20 cellular contexts compared by ENCODE assay signal in genomic region chr2:134642938-134643337, GRCh38.
DNase-seq lines count a peak whose midpoint lies in the region; ATAC-seq and TF ChIP-seq lines count a peak whose summit lies in the region.
"Had no signal": no experiment of that assay in that cellular context is flagged by ENCODE, and none has a peak within 500 bp of the region (broad histone marks: within the 10 kb centered on the region; RNA-seq: fewer than 3 reads in every experiment).

No MANE protein-coding gene starts in this region.

- no peak for TF ChIP-seq CTCF in natural killer cell (IDR thresholded peaks at IDR 0.05)
- no peak for TF ChIP-seq CTCF in left lung (IDR thresholded peaks at IDR 0.05)

- no peaks in the 10 kb centered on the region for H3K9me3 ChIP-seq in left lung
- H3K9me3 ChIP-seq: BLaER1 had no signal

- H3K27ac ChIP-seq in left lung, result no peak overlapping the region
- H3K27ac ChIP-seq: BLaER1 had no signal

- H3K27me3 ChIP-seq in left lung, result no peaks in the 10 kb centered on the region
- H3K27me3 ChIP-seq: BLaER1 had no signal

- no peaks in the 10 kb centered on the region for H3K36me3 Mint-ChIP-seq in natural killer cell treated with Interleukin-12 subunit alpha and Interleukin-12 subunit beta and Interleukin-15 and Interleukin-18, amount 100 ng/mL, for 72 hours
- H3K36me3 Mint-ChIP-seq in natural killer cell, result no peaks in the 10 kb centered on the region
- no peaks in the 10 kb centered on the region for H3K36me3 Mint-ChIP-seq in stimulated activated effector memory CD8-positive, alpha-beta T cell treated with anti-CD3 and anti-CD28 coated beads, Interleukin-12 subunit alpha, Interleukin-12 subunit beta, amount 100 ng/mL, for 72 hours
- H3K36me3 Mint-ChIP-seq: CD8-positive, alpha-beta T cell had no signal

- H3K9me3 Mint-ChIP-seq in natural killer cell treated with Interleukin-12 subunit alpha and Interleukin-12 subunit beta and Interleukin-15 and Interleukin-18, amount 100 ng/mL, for 72 hours, result no peaks in the 10 kb centered on the region
- no peaks in the 10 kb centered on the region for H3K9me3 Mint-ChIP-seq in natural killer cell
- peaks cover 2% of the 10 kb centered on the region for H3K9me3 Mint-ChIP-seq in stimulated activated effector memory CD8-positive, alpha-beta T cell treated with anti-CD3 and anti-CD28 coated beads, Interleukin-12 subunit alpha, Interleukin-12 subunit beta, amount 100 ng/mL, for 72 hours
- H3K9me3 Mint-ChIP-seq: CD8-positive, alpha-beta T cell; GM23338 had no signal

- H3K4me3 ChIP-seq in left lung, result no peak overlapping the region
- H3K4me3 ChIP-seq: BLaER1, GM23338 had no signal

- no peak overlapping the region for H3K27ac Mint-ChIP-seq in natural killer cell treated with Interleukin-12 subunit alpha and Interleukin-12 subunit beta and Interleukin-15 and Interleukin-18, amount 100 ng/mL, for 72 hours
- no peak overlapping the region for H3K27ac Mint-ChIP-seq in natural killer cell
- no peak overlapping the region for H3K27ac Mint-ChIP-seq in stimulated activated effector memory CD8-positive, alpha-beta T cell treated with anti-CD3 and anti-CD28 coated beads, Interleukin-12 subunit alpha, Interleukin-12 subunit beta, amount 100 ng/mL, for 72 hours
- H3K27ac Mint-ChIP-seq: CD8-positive, alpha-beta T cell; GM23338 had no signal

- H3K4me1 ChIP-seq in left lung, result no peaks in the 10 kb centered on the region
- H3K4me1 ChIP-seq: BLaER1 had no signal

- intact Hi-C loops in natural killer cell (cut with micrococcal nuclease) (no loop called here), posterior vena cava (cut with DNase I) (no loop called here), left lung (cut with DNase I) (no loop called here)

- no peaks in the 10 kb centered on the region for H3K36me3 ChIP-seq in left lung
- H3K36me3 ChIP-seq: BLaER1 had no signal

- peak overlapping the region; percentile 10 for H3K4me3 Mint-ChIP-seq in natural killer cell treated with Interleukin-12 subunit alpha and Interleukin-12 subunit beta and Interleukin-15 and Interleukin-18, amount 100 ng/mL, for 72 hours
- H3K4me3 Mint-ChIP-seq in natural killer cell, result no peak overlapping the region
- H3K4me3 Mint-ChIP-seq in stimulated activated effector memory CD8-positive, alpha-beta T cell treated with anti-CD3 and anti-CD28 coated beads, Interleukin-12 subunit alpha, Interleukin-12 subunit beta, amount 100 ng/mL, for 72 hours, result no peak overlapping the region
- H3K4me3 Mint-ChIP-seq: CD8-positive, alpha-beta T cell; GM23338; IgD-negative memory B cell had no signal

- ATAC-seq in natural killer cell treated with Interleukin-12 subunit alpha and Interleukin-12 subunit beta and Interleukin-15 and Interleukin-18, amount 100 ng/mL, for 72 hours, result peak in 1 of 2 donors; percentile 52
- ATAC-seq in natural killer cell (no peak), HG02678 (IDR thresholded peaks at IDR 0.05; ENCODE audit: unreplicated experiment) (peak; percentile 52), HG03565 (IDR thresholded peaks at IDR 0.05; ENCODE audit: unreplicated experiment) (peak; percentile 51), SK-N-SH treated with all-trans-retinoic acid at 6 μM for 48 hours (no peak), left lung (no peak)
- peak; percentile 51 for ATAC-seq in stimulated activated effector memory CD8-positive, alpha-beta T cell treated with anti-CD3 and anti-CD28 coated beads, Interleukin-12 subunit alpha, Interleukin-12 subunit beta, amount 100 ng/mL, for 72 hours
- ATAC-seq: CD8-positive, alpha-beta T cell; GM23338; HepG2 had no signal

- H3K27me3 Mint-ChIP-seq in natural killer cell treated with Interleukin-12 subunit alpha and Interleukin-12 subunit beta and Interleukin-15 and Interleukin-18, amount 100 ng/mL, for 72 hours, result peaks cover 0 to 4% of the 10 kb centered on the region in 2 donors
- peaks cover 5 to 7% of the 10 kb centered on the region in 2 donors for H3K27me3 Mint-ChIP-seq in natural killer cell (ENCODE audit: low read depth in 2 of 2)

- H3K4me1 Mint-ChIP-seq in natural killer cell treated with Interleukin-12 subunit alpha and Interleukin-12 subunit beta and Interleukin-15 and Interleukin-18, amount 100 ng/mL, for 72 hours (ENCODE audit: low read depth in 2 of 2), result peaks cover 6 to 30% of the 10 kb centered on the region in 2 donors
- H3K4me1 Mint-ChIP-seq in natural killer cell, result peaks cover 0 to 22% of the 10 kb centered on the region in 2 donors
- H3K4me1 Mint-ChIP-seq in stimulated activated effector memory CD8-positive, alpha-beta T cell treated with anti-CD3 and anti-CD28 coated beads, Interleukin-12 subunit alpha, Interleukin-12 subunit beta, amount 100 ng/mL, for 72 hours, result no peaks in the 10 kb centered on the region
- H3K4me1 Mint-ChIP-seq: GM23338 had no signal

- DNase-seq in natural killer cell treated with Interleukin-12 subunit alpha and Interleukin-12 subunit beta and Interleukin-15 and Interleukin-18, amount 100 ng/mL, for 72 hours (ENCODE audit: low spot score), result no peak
- no peak for DNase-seq in natural killer cell
- DNase-seq in stimulated activated effector memory CD8-positive, alpha-beta T cell treated with anti-CD3 and anti-CD28 coated beads, Interleukin-12 subunit alpha, Interleukin-12 subunit beta, amount 100 ng/mL, for 72 hours (ENCODE audit: low spot score in 2 of 2), result no peak
- no peak for DNase-seq in posterior vena cava (ENCODE audit: low spot score)
- no peak for DNase-seq in left lung
- DNase-seq: 8988T; Calu3; CD8-positive, alpha-beta T cell; DMS79 treated with DMSO at 0.1 percent for 48 hours; GF-D8; HCEC 1CT; Kasumi-1; KBM-7 had no signal

TF ChIP-seq in SK-N-SH treated with all-trans-retinoic acid at 6 μM for 48 hours, 23 proteins besides CTCF, POLR2A, EP300 and RAD21 (continues in another document):
- no peak for TF ChIP-seq GLIS3 (CRISPR knock-in tag; IDR thresholded peaks at IDR 0.05)
- TF ChIP-seq SNAI2 (CRISPR knock-in tag; IDR thresholded peaks at IDR 0.05), result no peak
- no peak for TF ChIP-seq ZC3H10 (CRISPR knock-in tag; IDR thresholded peaks at IDR 0.05)
- TF ChIP-seq ESRRG (CRISPR knock-in tag; IDR thresholded peaks at IDR 0.05), result no peak
- TF ChIP-seq PPARA (CRISPR knock-in tag; IDR thresholded peaks at IDR 0.05; ENCODE audit: borderline replicate concordance), result no peak
- no peak for TF ChIP-seq ZNF70 (CRISPR knock-in tag; IDR thresholded peaks at IDR 0.05)
- no peak for TF ChIP-seq TCF4 (CRISPR knock-in tag; IDR thresholded peaks at IDR 0.05; ENCODE audit: borderline replicate concordance)
- TF ChIP-seq CSDC2 (CRISPR knock-in tag; IDR thresholded peaks at IDR 0.05), result no peak
- TF ChIP-seq ISL1 (CRISPR knock-in tag; IDR thresholded peaks at IDR 0.05), result no peak
- no peak for TF ChIP-seq RARB (CRISPR knock-in tag; IDR thresholded peaks at IDR 0.05)
- TF ChIP-seq OSR1 (CRISPR knock-in tag; IDR thresholded peaks at IDR 0.05), result no peak
- no peak for TF ChIP-seq PATZ1 (CRISPR knock-in tag; IDR thresholded peaks at IDR 0.05; ENCODE audit: borderline replicate concordance)
- no peak for TF ChIP-seq TOX (CRISPR knock-in tag; IDR thresholded peaks at IDR 0.05; ENCODE audit: borderline replicate concordance)
- no peak for TF ChIP-seq ZNF565 (CRISPR knock-in tag; conservative IDR thresholded peaks at IDR 0.05; ENCODE audit: low read depth)
- TF ChIP-seq ZFP30 (CRISPR knock-in tag; IDR thresholded peaks at IDR 0.05), result no peak
- no peak for TF ChIP-seq POU6F1 (CRISPR knock-in tag; IDR thresholded peaks at IDR 0.05; ENCODE audit: borderline replicate concordance, low read depth)
- TF ChIP-seq ZFP3 (CRISPR knock-in tag; IDR thresholded peaks at IDR 0.05), result no peak

Comparison
In these comparisons a context has a peak if more than half of its experiments do, and no peak if none do; other contexts are left out.
1. ATAC-seq: peak in HG02678 (single experiment), HG03565 (single experiment) and stimulated activated effector memory CD8-positive, alpha-beta T cell treated with anti-CD3 and anti-CD28 coated beads, Interleukin-12 subunit alpha, Interleukin-12 subunit beta, amount 100 ng/mL, for 72 hours (single experiment); none in natural killer cell (0 of 3), SK-N-SH treated with all-trans-retinoic acid at 6 μM for 48 hours (single experiment) and left lung (single experiment).